ENCODE assay signal across 13 cellular contexts in genomic region chr4:128979934-128980333, GRCh38.
A peak's percentile ranks its signal among the peaks of the same experiment; 100 is the strongest.
DNase-seq lines count a peak whose midpoint lies in the region; ATAC-seq and TF ChIP-seq lines count a peak whose summit lies in the region.
"Had no signal": no experiment of that assay in that cellular context is flagged by ENCODE, and none has a peak within 500 bp of the region (broad histone marks: within the 10 kb centered on the region; RNA-seq: fewer than 3 reads in every experiment).

No MANE protein-coding gene starts in this region.

- no peaks in the 10 kb centered on the region for H3K27me3 Mint-ChIP-seq in T-cell
- no peaks in the 10 kb centered on the region for H3K27me3 Mint-ChIP-seq in endothelial cell (ENCODE audit: unreplicated experiment)

- TF ChIP-seq CTCF in AG10803 (conservative IDR thresholded peaks at IDR 0.05; ENCODE audit: low read length) (no peak), mammary epithelial cell (conservative IDR thresholded peaks at IDR 0.05 in 1 of 2, IDR thresholded peaks at IDR 0.05 in 1 of 2; ENCODE audit: extremely low read depth in 1 of 2, insufficient read depth in 1 of 2, low read depth in 1 of 2, low read length in 2 of 2) (no peak), endothelial cell (IDR thresholded peaks at IDR 0.05; ENCODE audit: unreplicated experiment) (no peak)

- ATAC-seq in activated CD4-positive, CD25-positive, alpha-beta regulatory T cell treated with anti-CD3 and anti-CD28 coated beads, Interleukin-2, amount 50 U/mL, for 24 hours, result no peak
- no peak for ATAC-seq in T-cell (replicated peaks in 1 of 4)
- ATAC-seq: HCT116 had no signal

- BruUV-seq in mammary epithelial cell (replicated peaks; lab: Mats Ljungman, UMichigan), result no TSS peak

- DNase-seq in AG10803 (ENCODE audit: low read depth), result peak; percentile 85
- peak; percentile 66 for DNase-seq in M059J (ENCODE audit: low read depth)
- peak; percentile 66 for DNase-seq in mammary epithelial cell
- DNase-seq in kidney glomerular epithelial cell (lab: John Stamatoyannopoulos, UW), result peak; percentile 78
- DNase-seq in NCI-H146 treated with DMSO at 0.1 percent for 48 hours (lab: John Stamatoyannopoulos, UW; ENCODE audit: unreplicated experiment), result no peak
- no peak for DNase-seq in T-cell
- no peak for DNase-seq in endothelial cell (ENCODE audit: low spot score)
- DNase-seq: activated CD8-positive, alpha-beta memory T cell treated with anti-CD3 and anti-CD28 coated beads, Interleukin-2, amount 50 U/mL, for 4 hours; Caco-2; central memory CD4-positive, alpha-beta T cell had no signal

- CTCF ChIA-PET in mammary epithelial cell (lab: Charles Lee; ENCODE audit: low non-redundant PET) (interaction anchor here (0.9 kb wide), 1 partner anchor 74 kb away, joined by 3 read pairs; no protein-coding TSS in a partner anchor), T-cell (lab: Charles Lee) (interaction anchor here in 1 of 2 donors (0.7 kb wide), 1 partner anchor 178 kb away, joined by 3 read pairs; no protein-coding TSS in a partner anchor)

- H3K79me2 ChIP-seq in mammary epithelial cell (ENCODE audit: insufficient read depth, low read length), result no peaks in the 10 kb centered on the region

- in situ Hi-C loops in mammary epithelial cell (cut with MboI; ENCODE audit: low sequenced_read_pairs in 2 of 2), result no loop called here

- no peak overlapping the region for H3K27ac ChIP-seq in mammary epithelial cell (ENCODE audit: insufficient read depth, low read depth, low read length)

- no peak overlapping the region for H3K9ac ChIP-seq in mammary epithelial cell (ENCODE audit: insufficient read depth, low read length)

- no peak overlapping the region for H3K4me3 Mint-ChIP-seq in T-cell
- H3K4me3 Mint-ChIP-seq in endothelial cell (ENCODE audit: unreplicated experiment), result no peak overlapping the region
- H3K4me3 Mint-ChIP-seq: T-helper 1 cell treated with Interleukin-12 subunit alpha and Interleukin-12 subunit beta and Interleukin-4 antibody, amounts not matched to agents 30 μg/mL and 1 μg/mL, for 36 hours had no signal

- H3K9me3 ChIP-seq in mammary epithelial cell (replicated peaks; ENCODE audit: insufficient read depth, low read length), result no peaks in the 10 kb centered on the region
- H3K9me3 ChIP-seq: Caco-2 had no signal

- dilution Hi-C loops in mammary epithelial cell (cut with HindIII; ENCODE audit: low sequenced_read_pairs), result no loop called here

- peaks cover 17% of the 10 kb centered on the region for H3K36me3 Mint-ChIP-seq in T-cell
- no peaks in the 10 kb centered on the region for H3K36me3 Mint-ChIP-seq in endothelial cell (ENCODE audit: low read depth, unreplicated experiment)

- H3K4me1 Mint-ChIP-seq in T-cell, result no peaks in the 10 kb centered on the region
- H3K4me1 Mint-ChIP-seq in endothelial cell (ENCODE audit: unreplicated experiment), result no peaks in the 10 kb centered on the region

- POLR2A ChIA-PET in T-cell (lab: Charles Lee), result no interaction called here

- no peaks in the 10 kb centered on the region for H3K4me1 ChIP-seq in mammary epithelial cell (ENCODE audit: insufficient read depth, low read length)
- H3K4me1 ChIP-seq: Caco-2 had no signal

- no peak overlapping the region for H3K27ac Mint-ChIP-seq in T-cell
- no peak overlapping the region for H3K27ac Mint-ChIP-seq in endothelial cell (ENCODE audit: unreplicated experiment)
- H3K27ac Mint-ChIP-seq: T-helper 1 cell treated with Interleukin-12 subunit alpha and Interleukin-12 subunit beta and Interleukin-4 antibody, amounts not matched to agents 30 μg/mL and 1 μg/mL, for 36 hours had no signal

- H3K27me3 ChIP-seq in mammary epithelial cell (ENCODE audit: insufficient read depth, low read length), result no peaks in the 10 kb centered on the region

- peaks cover 1% of the 10 kb centered on the region for H3K36me3 ChIP-seq in mammary epithelial cell (ENCODE audit: insufficient read depth, low read length)

- H3K9me3 Mint-ChIP-seq in T-cell, result no peaks in the 10 kb centered on the region
- no peaks in the 10 kb centered on the region for H3K9me3 Mint-ChIP-seq in endothelial cell (ENCODE audit: unreplicated experiment)
- H3K9me3 Mint-ChIP-seq: T-helper 1 cell treated with Interleukin-12 subunit alpha and Interleukin-12 subunit beta and Interleukin-4 antibody, amounts not matched to agents 30 μg/mL and 1 μg/mL, for 36 hours had no signal

- intact Hi-C loops in mammary epithelial cell (cut with micrococcal nuclease), result no loop called here

- H3K4me2 ChIP-seq in mammary epithelial cell (ENCODE audit: insufficient read depth, low read depth, low read length), result no peak overlapping the region

- H4K20me1 ChIP-seq in mammary epithelial cell (ENCODE audit: insufficient read depth, low read length), result no peaks in the 10 kb centered on the region

- H3K4me3 ChIP-seq in AG10803 (ENCODE audit: low read length) (no peak overlapping the region), mammary epithelial cell (replicated peaks in 1 of 3; ENCODE audit: insufficient read depth in 1 of 3, low read depth in 2 of 3, low read length in 3 of 3) (no peak overlapping the region)

- no peak overlapping the region for H2AFZ ChIP-seq in mammary epithelial cell (ENCODE audit: low read depth, low read length)

Comparison
In these comparisons a context has a peak if more than half of its experiments do, and no peak if none do; other contexts are left out.
1. DNase-seq: peak in AG10803 (single experiment), M059J (single experiment), mammary epithelial cell (single experiment) and kidney glomerular epithelial cell (single experiment); none in NCI-H146 treated with DMSO at 0.1 percent for 48 hours (single experiment), T-cell (0 of 34) and endothelial cell (single experiment).